ENCODE assay signal across 8 cellular contexts in genomic region chr5:134874831-134875655, GRCh38. TPM values are rescaled to one million over a fixed set of nuclear protein-coding genes. Genes with fewer than 3 reads are reported as not detected.
DNase-seq lines count a peak whose midpoint lies in the region; ATAC-seq, FAIRE-seq and TF ChIP-seq lines count a peak whose summit lies in the region.

No MANE protein-coding gene starts in this region.

- POLR2A ChIA-PET in PC-9 (lab: Charles Lee; ENCODE audit: unreplicated experiment) = interaction anchor here (0.5 kb wide), 1 partner anchor 13 kb away, joined by 7 read pairs; no protein-coding TSS in a partner anchor

- no peaks in the 10 kb centered on the region for H3K9me3 Mint-ChIP-seq in activated naive CD4-positive, alpha-beta T cell treated with anti-CD3 and anti-CD28 coated beads, Interleukin-2, amount 50 U/mL, for 24 hours
- H3K9me3 Mint-ChIP-seq in neural progenitor cell (no peaks in the 10 kb centered on the region), type B pancreatic cell (no peaks in the 10 kb centered on the region)

- H3F3A ChIP-seq in PC-9 (ENCODE audit: insufficient read depth, low read depth) (peaks cover 1% of the 10 kb centered on the region; the same call in 1 of the 2 replicates), neural progenitor cell (ENCODE audit: low read depth) (peaks cover 3% of the 10 kb centered on the region)

- peak; percentile 23 for ATAC-seq in HG03135 (IDR thresholded peaks at IDR 0.05; ENCODE audit: unreplicated experiment)

- DNase-seq in GM12892 (ENCODE audit: insufficient read length) (peak; percentile 29), PC-9 (peak; percentile 14 to 48), germinal center (ENCODE audit: low spot score) (peak; percentile 19), neural progenitor cell (ENCODE audit: low spot score) (peak; percentile 40), type B pancreatic cell (ENCODE audit: extremely low spot score, unreplicated experiment) (no peak)

- TF ChIP-seq CTCF in 22Rv1 (IDR thresholded peaks at IDR 0.05) (no peak), PC-9 (conservative IDR thresholded peaks at IDR 0.05) (no peak), neural progenitor cell (IDR thresholded peaks at IDR 0.05) (no peak), type B pancreatic cell (conservative IDR thresholded peaks at IDR 0.05) (no peak)

- H3K27ac ChIP-seq in 22Rv1 (peak overlapping the region; percentile 84), PC-9 (peak overlapping the region; percentile 42), neural progenitor cell (no peak overlapping the region)

- H3K36me3 ChIP-seq in PC-9 (ENCODE audit: low read depth) (0 out of 2 replicates have a peak, but pooled peaks cover 2% of the 10 kb centered on the region), neural progenitor cell (no peaks in the 10 kb centered on the region)

- BruUV-seq in PC-9 (replicated peaks; lab: Mats Ljungman, UMichigan) = no TSS peak

- no peaks in the 10 kb centered on the region for H3K27me3 ChIP-seq in PC-9 (ENCODE audit: insufficient read depth, low read depth)
- no peaks in the 10 kb centered on the region for H3K27me3 ChIP-seq in neural progenitor cell

- H3K36me3 Mint-ChIP-seq in activated naive CD4-positive, alpha-beta T cell treated with anti-CD3 and anti-CD28 coated beads, Interleukin-2, amount 50 U/mL, for 24 hours = peaks cover 4% of the 10 kb centered on the region
- H3K36me3 Mint-ChIP-seq in neural progenitor cell (peaks cover 4% of the 10 kb centered on the region), type B pancreatic cell (peaks cover 10% of the 10 kb centered on the region)

- H3K9ac ChIP-seq in neural progenitor cell = peak overlapping the region; percentile 63

- H3K27me3 Mint-ChIP-seq in activated naive CD4-positive, alpha-beta T cell treated with anti-CD3 and anti-CD28 coated beads, Interleukin-2, amount 50 U/mL, for 24 hours = no peaks in the 10 kb centered on the region
- H3K27me3 Mint-ChIP-seq in neural progenitor cell (ENCODE audit: insufficient read depth, low read depth) (no peaks in the 10 kb centered on the region), type B pancreatic cell (no peaks in the 10 kb centered on the region)

- peak overlapping the region; percentile 96 for H3K27ac Mint-ChIP-seq in activated naive CD4-positive, alpha-beta T cell treated with anti-CD3 and anti-CD28 coated beads, Interleukin-2, amount 50 U/mL, for 24 hours
- peak overlapping the region; percentile 95 for H3K27ac Mint-ChIP-seq in neural progenitor cell
- H3K27ac Mint-ChIP-seq in type B pancreatic cell = peak overlapping the region; percentile 89

- H3K4me2 ChIP-seq in PC-9 = peak overlapping the region; percentile 95
- peak overlapping the region; percentile 86 for H3K4me2 ChIP-seq in neural progenitor cell

- H2AFZ ChIP-seq in PC-9 (peak overlapping the region; percentile 99), neural progenitor cell (replicated peaks) (peak overlapping the region; percentile 81)

- peak overlapping the region; percentile 85 for H3K4me3 ChIP-seq in PC-9
- H3K4me3 ChIP-seq in neural progenitor cell = peak overlapping the region; percentile 71

- CTCF ChIA-PET in PC-9 (lab: Charles Lee) = no interaction called here

- H3K4me1 ChIP-seq in PC-9 (replicated peaks; ENCODE audit: insufficient read depth) (0 out of 2 replicates have a peak, but pooled peaks cover 8% of the 10 kb centered on the region), neural progenitor cell (peaks cover 11% of the 10 kb centered on the region)

- peak; percentile 58 for FAIRE-seq in GM12892 (lab: Jason Lieb, UNC)

- peaks cover 50% of the 10 kb centered on the region for H3K4me1 Mint-ChIP-seq in activated naive CD4-positive, alpha-beta T cell treated with anti-CD3 and anti-CD28 coated beads, Interleukin-2, amount 50 U/mL, for 24 hours
- H3K4me1 Mint-ChIP-seq in neural progenitor cell = peaks cover 32% of the 10 kb centered on the region
- peaks cover 24% of the 10 kb centered on the region for H3K4me1 Mint-ChIP-seq in type B pancreatic cell (ENCODE audit: unreplicated experiment)

- no peaks in the 10 kb centered on the region for H3K9me2 ChIP-seq in PC-9 (ENCODE audit: insufficient read depth)

- no peaks in the 10 kb centered on the region for H3K9me3 ChIP-seq in PC-9 (ENCODE audit: insufficient read depth, low read depth)
- no peaks in the 10 kb centered on the region for H3K9me3 ChIP-seq in neural progenitor cell (ENCODE audit: low read depth)

- intact Hi-C loops in PC-9 (cut with micrococcal nuclease; ENCODE audit: unreplicated experiment) = loop anchor here (1.0 to 2.0 kb wide), 2 partner anchors 30 kb away; partner anchors contain the start of genes C5orf24 and PCBD2

- H4K20me1 ChIP-seq in PC-9 (ENCODE audit: insufficient read depth) (no peaks in the 10 kb centered on the region), neural progenitor cell (ENCODE audit: low read depth) (no peaks in the 10 kb centered on the region)

- peak overlapping the region; percentile 96 for H3K4me3 Mint-ChIP-seq in activated naive CD4-positive, alpha-beta T cell treated with anti-CD3 and anti-CD28 coated beads, Interleukin-2, amount 50 U/mL, for 24 hours
- peak overlapping the region; percentile 95 for H3K4me3 Mint-ChIP-seq in neural progenitor cell
- H3K4me3 Mint-ChIP-seq in type B pancreatic cell = peak overlapping the region; percentile 97

- TF ChIP-seq POLR2A in GM12892 (IDR thresholded peaks at IDR 0.05; ENCODE audit: low read depth, low read length) = no peak

- H3K79me2 ChIP-seq in PC-9 (ENCODE audit: low read depth) = peaks cover 8% of the 10 kb centered on the region; the same call in 1 of the 2 replicates
- peaks cover 27% of the 10 kb centered on the region for H3K79me2 ChIP-seq in neural progenitor cell (ENCODE audit: low read depth)

RNA-seq across cellular contexts. Expression of gene TXNDC15, which starts 0.9 kb away (rescaled TPM):
- polyA plus RNA-seq in GM12892 (2012; ENCODE audit: missing spikeins) = 27.1 TPM
- total RNA-seq in PC-9 (2021) (18.0 and 19.5 TPM in 2 replicates), neural progenitor cell (ENCODE audit: low replicate concordance) (36.6 and 52.2 TPM in 2 replicates), type B pancreatic cell (ENCODE audit: low replicate concordance) (37.1 and 41.3 TPM in 2 replicates)

RNA-seq across cellular contexts. Expression of gene C5orf24, which starts 29.3 kb away (rescaled TPM):
- polyA plus RNA-seq in GM12892 (2012; ENCODE audit: missing spikeins) = 20.3 TPM
- total RNA-seq in PC-9 (2021) (16.4 and 29.2 TPM in 2 replicates), neural progenitor cell (ENCODE audit: low replicate concordance) (46.5 and 53.3 TPM in 2 replicates), type B pancreatic cell (ENCODE audit: low replicate concordance) (43.7 and 62.9 TPM in 2 replicates)

RNA-seq across cellular contexts. Expression of gene PCBD2, which starts 29.9 kb away (rescaled TPM):
- 4.7 TPM for polyA plus RNA-seq in GM12892 (2012; ENCODE audit: missing spikeins)
- total RNA-seq in PC-9 (2021) (14.5 and 17.6 TPM in 2 replicates), neural progenitor cell (ENCODE audit: low replicate concordance) (2.2 and 5.0 TPM in 2 replicates), type B pancreatic cell (ENCODE audit: low replicate concordance) (10.4 and 10.5 TPM in 2 replicates)
